8 cellular contexts compared by ENCODE assay signal in genomic region chr15:75686212-75686642, GRCh38. TPM values are rescaled to one million over a fixed set of nuclear protein-coding genes. Genes with fewer than 3 reads are reported as not detected.
DNase-seq lines count a peak whose midpoint lies in the region; ATAC-seq and TF ChIP-seq lines count a peak whose summit lies in the region.
"Not testable (repeated sequence)": the region's sequence is repeated elsewhere in the genome, so short reads cannot be mapped to it uniquely, and the experiment has no call there.

No MANE protein-coding gene starts in this region.

- WGBS in IMR-90 (ENCODE audit: extremely low coverage in 2 of 2, insufficient read length in 1 of 2), 2 experiments, result 25% methylated on average over 5 of the region's 14 CpGs; no CpG with 5 or more reads in 1 of the 2 experiments
- WGBS in tibial nerve, 2 donors, result 31 to 62% methylated on average over 3 to 14 of the region's 14 CpGs

- not testable (repeated sequence) for H4K5ac ChIP-seq in IMR-90 (ENCODE audit: low read depth, low read length)

- not testable (repeated sequence) for H2BK120ac ChIP-seq in IMR-90 (ENCODE audit: low read depth, low read length)

- H2AK5ac ChIP-seq in IMR-90 (ENCODE audit: low read depth, low read length), result not testable (repeated sequence)

- not testable (repeated sequence) for H3K27ac Mint-ChIP-seq in immature natural killer cell

- ATAC-seq in IMR-90 (ENCODE audit: low read depth) (peak; percentile 96), sciatic nerve (peak; percentile 79)

- H3K56ac ChIP-seq in IMR-90 (ENCODE audit: extremely low read depth, insufficient read depth, low read length), result not testable (repeated sequence)

- not testable (repeated sequence) for BruUV-seq in IMR-90 (replicated peaks; lab: Mats Ljungman, UMichigan); PC-9 (replicated peaks; lab: Mats Ljungman, UMichigan)

- H3K4me3 ChIP-seq in IMR-90 (ENCODE audit: insufficient read depth, low read depth, low read length); PC-9; tibial nerve: not testable (repeated sequence)

- in situ Hi-C loops in IMR-90 (cut with MboI; ENCODE audit: low sequenced_read_pairs), result loop anchor here (5.0 kb wide), 2 partner anchors 46 to 121 kb away; no protein-coding TSS in a partner anchor

- CTCF ChIA-PET in IMR-90 (lab: Yijun Ruan, JAX) (interaction anchor here (0.6 to 0.7 kb wide), 5 partner anchors 17 to 253 kb away, joined by 3 to 4 read pairs (median 3); a partner anchor contains a TSS), PC-9 (lab: Charles Lee) (interaction anchor here (0.5 to 1.7 kb wide), 11 partner anchors 8 to 1949 kb away, joined by 3 to 14 read pairs (median 3); partner anchors contain the start of genes NRG4 and SIN3A)

- not testable (repeated sequence) for TF ChIP-seq EP300 in tibial nerve (IDR thresholded peaks at IDR 0.05)

- not testable (repeated sequence) for H3K4me2 ChIP-seq in IMR-90 (ENCODE audit: low read depth, low read length); PC-9

- H3K27me3 Mint-ChIP-seq in immature natural killer cell (ENCODE audit: low read depth in 3 of 3), result not testable (repeated sequence)

- H3K27ac ChIP-seq in IMR-90 (ENCODE audit: insufficient read depth, low read length); PC-9; caudate nucleus (ENCODE audit: low read depth, low read length): not testable (repeated sequence)
- H3K27ac ChIP-seq in tibial nerve, result peak overlapping the region in 2 of 4 donors; percentile 28 to 38

- not testable (repeated sequence) for TF ChIP-seq POLR2A in IMR-90 (IDR thresholded peaks at IDR 0.05; ENCODE audit: low read depth, low read length); tibial nerve (IDR thresholded peaks at IDR 0.05)

- intact Hi-C loops in IMR-90 (cut with micrococcal nuclease) (loop anchor here (1.0 kb wide), 2 partner anchors 47 to 116 kb away; no protein-coding TSS in a partner anchor), PC-9 (cut with micrococcal nuclease; ENCODE audit: unreplicated experiment) (loop anchor here (1.0 kb wide), 2 partner anchors 35 to 46 kb away; no protein-coding TSS in a partner anchor)
- intact Hi-C loops in sciatic nerve (cut with DNase I), result not testable (repeated sequence)

- H4K20me1 ChIP-seq in IMR-90 (ENCODE audit: insufficient read depth, low read length); PC-9 (ENCODE audit: insufficient read depth): not testable (repeated sequence)

- H3K4me3 Mint-ChIP-seq in immature natural killer cell, result not testable (repeated sequence)

- H3K14ac ChIP-seq in IMR-90 (replicated peaks; ENCODE audit: low read depth, low read length), result not testable (repeated sequence)

- not testable (repeated sequence) for H4K8ac ChIP-seq in IMR-90 (ENCODE audit: low read depth in 2 of 2, low read length in 2 of 2)

- not testable (repeated sequence) for H3K9me1 ChIP-seq in IMR-90 (ENCODE audit: insufficient read depth, low read length)

- dilution Hi-C loops in IMR-90 (cut with HindIII; ENCODE audit: low sequenced_read_pairs, unreplicated experiment), result not testable (repeated sequence)

- not testable (repeated sequence) for H3K9me3 Mint-ChIP-seq in immature natural killer cell

- H3K36me3 ChIP-seq in IMR-90 (ENCODE audit: control insufficient read depth, insufficient read depth, low read length) (peaks cover 20% of the 10 kb centered on the region), tibial nerve (peaks cover 0 to 80% (median 0%) of the 10 kb centered on the region in 3 donors)
- not testable (repeated sequence) for H3K36me3 ChIP-seq in PC-9 (ENCODE audit: low read depth)

- H2AK9ac ChIP-seq in IMR-90 (replicated peaks; ENCODE audit: low read depth, low read length, poor library complexity), result peak overlapping the region; percentile 24

- H2BK5ac ChIP-seq in IMR-90 (ENCODE audit: low read depth, low read length, poor library complexity, severe bottlenecking), result not testable (repeated sequence)

- not testable (repeated sequence) for H3K27me3 ChIP-seq in IMR-90 (ENCODE audit: control insufficient read depth, insufficient read depth, low read length); PC-9 (ENCODE audit: insufficient read depth, low read depth); tibial nerve

- DNase-seq in ELR (ENCODE audit: low read depth), result peak; percentile 62
- not testable (repeated sequence) for DNase-seq in IMR-90
- peak in 1 of 2 experiments; percentile 92 for DNase-seq in PC-9
- peak; percentile 34 to 53 for DNase-seq in activated CD8-positive, alpha-beta memory T cell treated with anti-CD3 and anti-CD28 coated beads for 1 hour (ENCODE audit: extremely low read depth in 1 of 2, low read depth in 1 of 2)
- peak in 37 of 61 donors; percentile 2 to 63 (median 27) for DNase-seq in caudate nucleus (lab: John Stamatoyannopoulos, UW)
- peak; percentile 69 to 77 (median 72) for DNase-seq in immature natural killer cell
- DNase-seq in sciatic nerve (ENCODE audit: low spot score), result peak; percentile 91
- peak; percentile 77 to 79 for DNase-seq in tibial nerve (ENCODE audit: low spot score in 2 of 2)

- not testable (repeated sequence) for H2BK20ac ChIP-seq in IMR-90 (ENCODE audit: low read depth, low read length)

- not testable (repeated sequence) for H3K4ac ChIP-seq in IMR-90 (ENCODE audit: low read depth, low read length)

- not testable (repeated sequence) for H4K91ac ChIP-seq in IMR-90 (ENCODE audit: insufficient read depth, low read depth, low read length)

- H3K9ac ChIP-seq in IMR-90 (ENCODE audit: low read depth, low read length), result not testable (repeated sequence)

- TF ChIP-seq CTCF in IMR-90 (conservative IDR thresholded peaks at IDR 0.05; ENCODE audit: low read depth, low read length), result peak; percentile 63
- TF ChIP-seq CTCF in PC-9 (conservative IDR thresholded peaks at IDR 0.05), result peak; percentile 83
- TF ChIP-seq CTCF in tibial nerve (IDR thresholded peaks at IDR 0.05), result peak; percentile 72 to 95 (median 89)

- H3K36me3 Mint-ChIP-seq in immature natural killer cell, result not testable (repeated sequence)

- H3K79me2 ChIP-seq in PC-9 (ENCODE audit: low read depth), result not testable (repeated sequence)

- H3K23ac ChIP-seq in IMR-90 (ENCODE audit: low read depth, low read length), result not testable (repeated sequence)

- H3K4me1 Mint-ChIP-seq in immature natural killer cell, result not testable (repeated sequence)

- not testable (repeated sequence) for H3F3A ChIP-seq in PC-9 (ENCODE audit: insufficient read depth, low read depth)

- peaks cover 6 to 37% of the 10 kb centered on the region in 2 experiments; a peak in 3 of 4 replicates for H3K79me1 ChIP-seq in IMR-90 (ENCODE audit: low read depth in 1 of 2, low read length in 2 of 2)

- not testable (repeated sequence) for H3K9me2 ChIP-seq in PC-9 (ENCODE audit: insufficient read depth)

- H3K18ac ChIP-seq in IMR-90 (ENCODE audit: low read depth, low read length), result not testable (repeated sequence)

- POLR2A ChIA-PET in IMR-90 (lab: Charles Lee; ENCODE audit: unreplicated experiment), result not testable (repeated sequence)
- POLR2A ChIA-PET in PC-9 (lab: Charles Lee; ENCODE audit: unreplicated experiment), result interaction anchor here (0.7 kb wide), 1 partner anchor 8 kb away, joined by 3 read pairs; no protein-coding TSS in a partner anchor

- H3K4me1 ChIP-seq in IMR-90 (ENCODE audit: control insufficient read depth, insufficient read depth, low read length); PC-9 (replicated peaks; ENCODE audit: insufficient read depth): not testable (repeated sequence)
- peaks cover 0 to 38% (median 7%) of the 10 kb centered on the region in 4 donors for H3K4me1 ChIP-seq in tibial nerve

- not testable (repeated sequence) for H2AFZ ChIP-seq in IMR-90 (replicated peaks; ENCODE audit: low read length, poor library complexity); PC-9

- not testable (repeated sequence) for H3K9me3 ChIP-seq in IMR-90 (ENCODE audit: control insufficient read depth, insufficient read depth, low read length); PC-9 (ENCODE audit: insufficient read depth, low read depth); tibial nerve

- peak; percentile 71 for TF ChIP-seq RAD21 in IMR-90 (IDR thresholded peaks at IDR 0.05; ENCODE audit: low read length)

- not testable (repeated sequence) for H2BK15ac ChIP-seq in IMR-90 (ENCODE audit: low read depth, low read length)

TF ChIP-seq in IMR-90, 13 proteins besides CTCF, POLR2A, EP300 and RAD21:
- TF ChIP-seq SMC3 (IDR thresholded peaks at IDR 0.05; ENCODE audit: low read depth, low read length), result peak; percentile 65

RNA-seq across cellular contexts. Expression of gene CSPG4, which starts 26.4 kb away (rescaled TPM):
- total RNA-seq in IMR-90 (2012; rRNA removed), result 12.4 and 14.7 TPM in 2 replicates
- polyA plus RNA-seq in IMR-90 (2012; rRNA removed), result 28.4 and 35.6 TPM in 2 replicates
- 15.6 and 23.3 TPM in 2 replicates for polyA plus RNA-seq in IMR-90 (2012; cell fraction: cytosol; rRNA removed)
- 24.1 and 69.4 TPM in 2 replicates for polyA plus RNA-seq in IMR-90 (2012; cell fraction: nucleus; rRNA removed; ENCODE audit: low replicate concordance)
- total RNA-seq in PC-9 (2021), result 2.4 and 2.6 TPM in 2 replicates
- polyA plus RNA-seq in immature natural killer cell, result under 1 TPM in 2 of 3 donors, not detected in 1; 0.12 to 0.18 TPM
- total RNA-seq in sciatic nerve, result 57.5 TPM
- 100 to 1,000 TPM; 100 to 132 (median 115) TPM for total RNA-seq in tibial nerve

RNA-seq across cellular contexts. Expression of gene SNX33, which starts 38.5 kb away (rescaled TPM):
- 11.9 and 12.7 TPM in 2 replicates for total RNA-seq in IMR-90 (2012; rRNA removed)
- 12.5 and 14.6 TPM in 2 replicates for polyA plus RNA-seq in IMR-90 (2012; rRNA removed)
- 5.1 and 11.2 TPM in 2 replicates for polyA plus RNA-seq in IMR-90 (2012; cell fraction: cytosol; rRNA removed)
- polyA plus RNA-seq in IMR-90 (2012; cell fraction: nucleus; rRNA removed; ENCODE audit: low replicate concordance), result 27.3 and 29.8 TPM in 2 replicates
- 27.8 and 27.9 TPM in 2 replicates for total RNA-seq in PC-9 (2021)
- 1 to 10 TPM in 1 of 3 donors, under 1 TPM in 2; 0.43 to 1.3 (median 0.51) TPM for polyA plus RNA-seq in immature natural killer cell
- 33.2 TPM for total RNA-seq in sciatic nerve
- 10 to 100 TPM; 29.7 to 44.9 (median 31.1) TPM for total RNA-seq in tibial nerve

RNA-seq across cellular contexts. Expression of gene IMP3, which starts 46.2 kb away (rescaled TPM):
- total RNA-seq in IMR-90 (2012; rRNA removed) (42.1 and 84.7 TPM in 2 replicates), PC-9 (2021) (45.4 and 53.0 TPM in 2 replicates), sciatic nerve (47.2 TPM), tibial nerve (100 to 1,000 TPM; 163 to 179 (median 170) TPM)
- polyA plus RNA-seq in IMR-90 (2012; rRNA removed) (55.6 and 59.3 TPM in 2 replicates), immature natural killer cell (100 to 1,000 TPM; 193 to 238 (median 221) TPM)
- polyA plus RNA-seq in IMR-90 (2012; cell fraction: cytosol; rRNA removed), result 111 and 209 TPM in 2 replicates
- polyA plus RNA-seq in IMR-90 (2012; cell fraction: nucleus; rRNA removed; ENCODE audit: low replicate concordance), result 38.5 and 123 TPM in 2 replicates
